In the genomic region with DNA sequence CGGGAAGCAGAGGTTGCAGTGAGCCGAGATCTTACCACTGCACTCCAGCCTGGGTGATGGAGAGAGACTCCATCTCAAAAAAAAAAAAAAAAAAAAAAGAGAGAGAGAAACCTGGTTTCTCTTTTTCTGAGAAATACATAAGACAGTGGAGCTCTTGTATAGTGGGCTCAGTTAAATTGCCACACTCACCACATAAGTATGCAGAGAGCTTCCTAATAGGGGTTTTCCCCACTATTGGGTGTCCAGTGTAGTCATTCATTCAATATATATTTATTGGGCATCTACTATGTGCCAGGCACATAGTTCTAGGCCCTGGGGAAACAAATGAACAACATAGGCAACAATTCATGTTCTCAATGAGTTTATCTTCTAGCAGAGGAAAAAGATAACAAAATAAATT, we compare ENCODE assay signal across 21 cellular contexts. TPM values are rescaled to one million over a fixed set of nuclear protein-coding genes. Genes with fewer than 3 reads are reported as not detected.
DNase-seq lines count a peak whose midpoint lies in the region; ATAC-seq and TF ChIP-seq lines count a peak whose summit lies in the region.
"Had no signal": no experiment of that assay in that cellular context is flagged by ENCODE, and none has a peak within 500 bp of the region (broad histone marks: within the 10 kb centered on the region; RNA-seq: fewer than 3 reads in every experiment).

No MANE protein-coding gene starts in this region.

- no peak overlapping the region for H3K23ac ChIP-seq in mesenchymal stem cell (ENCODE audit: low read length in 2 of 2)

- H3K18ac ChIP-seq in mesenchymal stem cell (ENCODE audit: low read depth in 1 of 2, low read length in 2 of 2): no peak overlapping the region

- no peak overlapping the region for H3K14ac ChIP-seq in mesenchymal stem cell (ENCODE audit: low read length in 2 of 2)

- H3K4me1 ChIP-seq in mesenchymal stem cell (ENCODE audit: control insufficient read depth, insufficient read depth, low read depth, low read length): peaks cover 9% of the 10 kb centered on the region
- H3K4me1 ChIP-seq: lower lobe of right lung had no signal

- H3K79me1 ChIP-seq in mesenchymal stem cell (replicated peaks; ENCODE audit: low read length, poor library complexity, severe bottlenecking): no peaks in the 10 kb centered on the region

- H2AK5ac ChIP-seq in mesenchymal stem cell (ENCODE audit: low read length, severe bottlenecking): no peak overlapping the region

- H3K27me3 ChIP-seq in mesenchymal stem cell (ENCODE audit: control insufficient read depth in 1 of 2, insufficient read depth in 1 of 2, low read length in 2 of 2): peaks cover 0 to 11% of the 10 kb centered on the region in 2 experiments

- no peak overlapping the region for H2BK120ac ChIP-seq in mesenchymal stem cell (ENCODE audit: low read depth, low read length)

- H2BK15ac ChIP-seq in mesenchymal stem cell (ENCODE audit: low read depth, poor library complexity, severe bottlenecking): no peak overlapping the region

- H2AFZ ChIP-seq in mesenchymal stem cell (ENCODE audit: low read depth, low read length): no peak overlapping the region

- H4K91ac ChIP-seq in mesenchymal stem cell (ENCODE audit: low read length): no peak overlapping the region

- no peaks in the 10 kb centered on the region for H3K36me3 ChIP-seq in mesenchymal stem cell (ENCODE audit: control insufficient read depth in 1 of 2, insufficient read depth in 2 of 2, low read depth in 1 of 2, low read length in 2 of 2)
- H3K36me3 ChIP-seq: lower lobe of right lung had no signal

- H3K9me3 ChIP-seq in mesenchymal stem cell (ENCODE audit: control insufficient read depth, low read length): no peaks in the 10 kb centered on the region
- H3K9me3 ChIP-seq: lower lobe of right lung had no signal

- no peak overlapping the region for H2BK5ac ChIP-seq in mesenchymal stem cell (ENCODE audit: low read depth, low read length, poor library complexity, severe bottlenecking)

- ATAC-seq in GM21515 (IDR thresholded peaks at IDR 0.05; ENCODE audit: unreplicated experiment): no peak
- ATAC-seq in HG03159 (IDR thresholded peaks at IDR 0.05; ENCODE audit: unreplicated experiment): no peak
- ATAC-seq: right cardiac atrium; stimulated activated memory B cell treated with anti-CD40 and anti-IgM and Interleukin-4, amounts not matched to agents 10 μg/mL and 1 μg/mL and 100 μg/mL, for 72 hours had no signal

- H2BK12ac ChIP-seq in mesenchymal stem cell (ENCODE audit: low read length in 2 of 2): no peak overlapping the region

- no peak for TF ChIP-seq CTCF in choroid plexus epithelial cell (conservative IDR thresholded peaks at IDR 0.05; ENCODE audit: low read depth, low read length)

- no peak overlapping the region for H3K4ac ChIP-seq in mesenchymal stem cell (ENCODE audit: low read depth in 1 of 2, low read length in 2 of 2)

- no peak overlapping the region for H3K4me2 ChIP-seq in mesenchymal stem cell (ENCODE audit: low read length, poor library complexity, severe bottlenecking)

- DNase-seq in EL: peak; percentile 77
- peak; percentile 78 for DNase-seq in RPMI7951 (ENCODE audit: low read depth)
- DNase-seq in choroid plexus epithelial cell (ENCODE audit: low read depth): peak; percentile 47
- DNase-seq in mesenchymal stem cell: peak; percentile 64
- DNase-seq in activated CD4-positive, alpha-beta T cell treated with anti-CD3 and anti-CD28 coated beads for 1 hour: no peak
- DNase-seq in KG1 (lab: John Stamatoyannopoulos, UW): no peak
- DNase-seq: activated B cell treated with CpG ODN at 0.5 μM for 24 hours; activated CD8-positive, alpha-beta memory T cell treated with anti-CD3 and anti-CD28 coated beads for 24 hours; activated naive CD8-positive, alpha-beta T cell treated with anti-CD3 and anti-CD28 coated beads for 36 hours; activated T-cell treated with anti-CD3 and anti-CD28 coated beads, Interleukin-2, amount 50 U/mL, for 72 hours; CD8-positive, alpha-beta memory T cell; DMS79 treated with DMSO at 0.1 percent for 48 hours; glutamatergic neuron; lower lobe of right lung; NCI-H1092 treated with DMSO at 0.1 percent for 48 hours; right cardiac atrium; SIG-M5; T-helper 2 cell had no signal

- H3K4me3 ChIP-seq in choroid plexus epithelial cell (ENCODE audit: low read depth, low read length) (no peak overlapping the region), mesenchymal stem cell (ENCODE audit: insufficient read depth in 1 of 2, low read depth in 1 of 2, low read length in 2 of 2) (no peak overlapping the region)
- H3K4me3 ChIP-seq: lower lobe of right lung had no signal

- H4K8ac ChIP-seq in mesenchymal stem cell (ENCODE audit: low read length): no peak overlapping the region

- peak overlapping the region; percentile 20 for H3K9ac ChIP-seq in mesenchymal stem cell (ENCODE audit: low read length)

- H3K27ac ChIP-seq in mesenchymal stem cell (ENCODE audit: low read length, poor library complexity, severe bottlenecking): no peak overlapping the region
- H3K27ac ChIP-seq: lower lobe of right lung had no signal

- 90% methylated on average over 2 of the region's 2 CpGs for WGBS in mesenchymal stem cell

RNA-seq across cellular contexts. Expression of a gene that starts 48.9 kb away (rescaled TPM):
- total RNA-seq in RPMI7951 (2014; rRNA removed; shearing (Covaris generic)): 5.0 and 5.8 TPM in 2 replicates
- 0.22 TPM for polyA plus RNA-seq in mesenchymal stem cell (2013, experiment 1 of 2)
- polyA plus RNA-seq in mesenchymal stem cell (2013, experiment 2 of 2): 0.33 TPM

Comparison
In these comparisons a context has a peak if more than half of its experiments do, and no peak if none do; other contexts are left out.
1. DNase-seq: peak in EL (single experiment), RPMI7951 (single experiment), choroid plexus epithelial cell (single experiment) and mesenchymal stem cell (single experiment); none in activated CD4-positive, alpha-beta T cell treated with anti-CD3 and anti-CD28 coated beads for 1 hour (single experiment) and KG1 (single experiment).